20 cellular contexts compared by ENCODE assay signal in the genomic region with DNA sequence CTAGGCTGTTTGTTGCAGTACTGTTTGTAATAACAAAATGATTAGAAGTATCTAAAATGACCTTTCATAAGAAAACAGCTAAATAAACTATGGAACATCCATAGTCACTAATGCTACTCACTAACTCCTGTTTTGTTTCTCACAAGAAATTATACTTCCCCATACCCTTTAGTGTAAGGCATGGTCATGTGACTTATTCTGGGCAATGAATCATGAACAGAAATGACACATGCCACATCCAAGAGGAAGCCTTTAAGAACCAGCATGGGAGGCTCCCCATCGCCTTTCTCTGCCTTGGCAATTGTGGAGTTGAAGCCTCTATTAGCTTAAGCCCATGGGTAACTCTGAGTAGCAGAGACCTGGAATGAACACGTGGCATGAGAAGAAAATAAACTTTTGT. TPM values are rescaled to one million over a fixed set of nuclear protein-coding genes. Genes with fewer than 3 reads are reported as not detected.
"Had no signal": no experiment of that assay in that cellular context is flagged by ENCODE, and none has a peak within 500 bp of the region (broad histone marks: within the 10 kb centered on the region; RNA-seq: fewer than 3 reads in every experiment).

No MANE protein-coding gene starts in this region.

- H3K4me1 ChIP-seq: gastrocnemius medialis, heart right ventricle, left ventricle myocardium inferior, prostate gland, suprapubic skin, transverse colon, vagina had no signal

- H3K27ac ChIP-seq: brain microvascular endothelial cell, coronary artery, gastrocnemius medialis, heart right ventricle, left ventricle myocardium inferior, prostate gland, suprapubic skin, transverse colon, vagina had no signal

- ATAC-seq: activated naive CD8-positive, alpha-beta T cell treated with anti-CD3 and anti-CD28 coated beads, Interleukin-2, amount 50 U/mL, for 24 hours; activated T-cell treated with anti-CD3 and anti-CD28 coated beads, Interleukin-2, amount 50 U/mL, for 4 hours; gastrocnemius medialis; heart right ventricle; right cardiac atrium had no signal

- H3K27me3 ChIP-seq: brain microvascular endothelial cell, gastrocnemius medialis, suprapubic skin, transverse colon, vagina had no signal

- DNase-seq: activated CD4-positive, alpha-beta T cell treated with anti-CD3 and anti-CD28 coated beads, Interleukin-2, amount 10 ng/mL, durations not matched to agents 7 days and 5 days; activated CD8-positive, alpha-beta memory T cell treated with anti-CD3 and anti-CD28 coated beads, Interleukin-2, amount 50 U/mL, for 4 hours; activated effector memory CD4-positive, alpha-beta T cell treated with Interleukin-2 at 50 U/mL for 16 hours; activated naive CD4-positive, alpha-beta T cell treated with anti-CD3 and anti-CD28 coated beads, Interleukin-2, amount 10 ng/mL, durations not matched to agents 7 days and 5 days; activated naive CD8-positive, alpha-beta T cell treated with anti-CD3 and anti-CD28 coated beads, Interleukin-2, amount 50 U/mL, for 24 hours; activated T-cell treated with anti-CD3 and anti-CD28 coated beads, Interleukin-2, amount 50 U/mL, for 4 hours; anterior cingulate cortex; brain microvascular endothelial cell; erythroblast; gastrocnemius medialis; heart right ventricle; left ventricle myocardium inferior; right cardiac atrium; stimulated activated CD4-positive, alpha-beta T cell treated with anti-CD3 and anti-CD28 coated beads, Interleukin-2, amount 100 ng/mL, for 24 hours; T1000; transverse colon had no signal

RNA-seq across cellular contexts. Expression of a gene that starts 49.3 kb away (rescaled TPM):
- total RNA-seq: left ventricle myocardium inferior had no signal
- polyA plus RNA-seq: heart right ventricle had no signal
